In the genomic region with DNA sequence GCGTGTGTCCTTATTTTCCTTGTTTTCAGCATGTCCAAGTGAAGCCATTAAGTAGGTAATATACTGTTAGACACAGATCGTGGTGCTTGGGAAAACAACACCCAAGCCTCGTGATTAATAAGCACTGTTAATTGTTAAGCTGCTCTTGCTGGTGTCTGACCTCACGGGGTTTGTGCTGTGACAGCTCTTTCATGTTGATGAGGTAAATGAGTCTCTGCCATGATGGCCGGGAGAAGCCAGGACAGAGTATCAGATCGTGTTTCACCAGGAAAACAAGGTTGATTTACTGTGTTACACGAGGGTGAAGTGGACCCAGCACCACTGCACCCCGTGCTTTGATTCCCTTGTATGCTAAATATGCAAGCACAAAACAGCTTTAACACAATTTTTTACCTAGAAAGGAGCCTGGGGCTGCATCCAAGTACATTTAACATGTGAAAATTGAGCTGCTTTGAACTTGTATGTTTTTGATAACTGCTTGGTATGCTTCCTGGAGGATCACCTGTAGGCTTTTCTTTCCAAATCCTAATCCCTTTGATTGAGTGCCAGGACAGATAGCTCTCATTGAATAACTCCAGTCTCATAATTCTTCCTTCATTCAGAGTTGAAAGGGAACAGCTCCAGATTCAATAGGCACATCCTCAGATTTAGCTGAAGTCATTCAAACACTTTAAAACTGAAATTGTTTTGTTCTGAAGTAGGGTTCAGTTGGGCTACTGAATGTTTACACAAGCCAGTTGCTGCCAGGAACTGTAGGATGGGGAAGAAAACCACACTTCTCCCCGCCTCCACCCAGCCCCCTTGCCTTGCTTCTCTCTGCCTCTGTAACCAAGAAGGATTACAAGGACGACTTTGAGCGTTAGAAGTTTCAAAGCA, we compare ENCODE assay signal across 1 cellular context.
A peak's percentile ranks its signal among the peaks of the same experiment; 100 is the strongest.
TF ChIP-seq lines count a peak whose summit lies in the region.

No MANE protein-coding gene starts in this region.

TF ChIP-seq in HEK293, 187 proteins besides CTCF, POLR2A, EP300 and RAD21 (continued from another document):
- TF ChIP-seq, protein P1, sequence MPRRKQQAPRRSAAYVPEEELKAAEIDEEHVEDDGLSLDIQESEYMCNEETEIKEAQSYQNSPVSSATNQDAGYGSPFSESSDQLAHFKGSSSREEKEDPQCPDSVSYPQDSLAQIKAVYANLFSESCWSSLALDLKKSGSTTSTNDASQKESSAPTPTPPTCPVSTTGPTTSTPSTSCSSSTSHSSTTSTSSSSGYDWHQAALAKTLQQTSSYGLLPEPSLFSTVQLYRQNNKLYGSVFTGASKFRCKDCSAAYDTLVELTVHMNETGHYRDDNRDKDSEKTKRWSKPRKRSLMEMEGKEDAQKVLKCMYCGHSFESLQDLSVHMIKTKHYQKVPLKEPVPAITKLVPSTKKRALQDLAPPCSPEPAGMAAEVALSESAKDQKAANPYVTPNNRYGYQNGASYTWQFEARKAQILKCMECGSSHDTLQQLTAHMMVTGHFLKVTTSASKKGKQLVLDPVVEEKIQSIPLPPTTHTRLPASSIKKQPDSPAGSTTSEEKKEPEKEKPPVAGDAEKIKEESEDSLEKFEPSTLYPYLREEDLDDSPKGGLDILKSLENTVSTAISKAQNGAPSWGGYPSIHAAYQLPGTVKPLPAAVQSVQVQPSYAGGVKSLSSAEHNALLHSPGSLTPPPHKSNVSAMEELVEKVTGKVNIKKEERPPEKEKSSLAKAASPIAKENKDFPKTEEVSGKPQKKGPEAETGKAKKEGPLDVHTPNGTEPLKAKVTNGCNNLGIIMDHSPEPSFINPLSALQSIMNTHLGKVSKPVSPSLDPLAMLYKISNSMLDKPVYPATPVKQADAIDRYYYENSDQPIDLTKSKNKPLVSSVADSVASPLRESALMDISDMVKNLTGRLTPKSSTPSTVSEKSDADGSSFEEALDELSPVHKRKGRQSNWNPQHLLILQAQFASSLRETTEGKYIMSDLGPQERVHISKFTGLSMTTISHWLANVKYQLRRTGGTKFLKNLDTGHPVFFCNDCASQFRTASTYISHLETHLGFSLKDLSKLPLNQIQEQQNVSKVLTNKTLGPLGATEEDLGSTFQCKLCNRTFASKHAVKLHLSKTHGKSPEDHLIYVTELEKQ (tag by site-specific recombination; IDR thresholded peaks at IDR 0.05; ENCODE audit: borderline replicate concordance), result no peak
- TF ChIP-seq ZSCAN23 (tag by site-specific recombination; IDR thresholded peaks at IDR 0.05), result no peak
- no peak for TF ChIP-seq KLF9 (tag by site-specific recombination; IDR thresholded peaks at IDR 0.05; ENCODE audit: low read depth)
- TF ChIP-seq ZNF155 (tag by site-specific recombination; IDR thresholded peaks at IDR 0.05), result no peak
- TF ChIP-seq ZNF530 (tag by site-specific recombination; IDR thresholded peaks at IDR 0.05; ENCODE audit: low read depth), result no peak
- TF ChIP-seq YY1 (tag by site-specific recombination; IDR thresholded peaks at IDR 0.05), result no peak
- TF ChIP-seq GLIS2 (tag by site-specific recombination; IDR thresholded peaks at IDR 0.05), result no peak
- TF ChIP-seq BCL11A (tag by site-specific recombination; IDR thresholded peaks at IDR 0.05; ENCODE audit: low read depth), result peak; percentile 28; the same call in 1 of the 2 replicates
- TF ChIP-seq, protein P2, sequence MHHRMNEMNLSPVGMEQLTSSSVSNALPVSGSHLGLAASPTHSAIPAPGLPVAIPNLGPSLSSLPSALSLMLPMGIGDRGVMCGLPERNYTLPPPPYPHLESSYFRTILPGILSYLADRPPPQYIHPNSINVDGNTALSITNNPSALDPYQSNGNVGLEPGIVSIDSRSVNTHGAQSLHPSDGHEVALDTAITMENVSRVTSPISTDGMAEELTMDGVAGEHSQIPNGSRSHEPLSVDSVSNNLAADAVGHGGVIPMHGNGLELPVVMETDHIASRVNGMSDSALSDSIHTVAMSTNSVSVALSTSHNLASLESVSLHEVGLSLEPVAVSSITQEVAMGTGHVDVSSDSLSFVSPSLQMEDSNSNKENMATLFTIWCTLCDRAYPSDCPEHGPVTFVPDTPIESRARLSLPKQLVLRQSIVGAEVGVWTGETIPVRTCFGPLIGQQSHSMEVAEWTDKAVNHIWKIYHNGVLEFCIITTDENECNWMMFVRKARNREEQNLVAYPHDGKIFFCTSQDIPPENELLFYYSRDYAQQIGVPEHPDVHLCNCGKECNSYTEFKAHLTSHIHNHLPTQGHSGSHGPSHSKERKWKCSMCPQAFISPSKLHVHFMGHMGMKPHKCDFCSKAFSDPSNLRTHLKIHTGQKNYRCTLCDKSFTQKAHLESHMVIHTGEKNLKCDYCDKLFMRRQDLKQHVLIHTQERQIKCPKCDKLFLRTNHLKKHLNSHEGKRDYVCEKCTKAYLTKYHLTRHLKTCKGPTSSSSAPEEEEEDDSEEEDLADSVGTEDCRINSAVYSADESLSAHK (tag by site-specific recombination; IDR thresholded peaks at IDR 0.05), result peak; percentile 8; the same call in 1 of the 2 replicates
- TF ChIP-seq ZSCAN16 (tag by site-specific recombination; IDR thresholded peaks at IDR 0.05), result no peak
- TF ChIP-seq ZNF621 (tag by site-specific recombination; IDR thresholded peaks at IDR 0.05), result no peak
- no peak for TF ChIP-seq ZNF433 (tag by site-specific recombination; IDR thresholded peaks at IDR 0.05; ENCODE audit: low read depth)
- TF ChIP-seq, protein P3, sequence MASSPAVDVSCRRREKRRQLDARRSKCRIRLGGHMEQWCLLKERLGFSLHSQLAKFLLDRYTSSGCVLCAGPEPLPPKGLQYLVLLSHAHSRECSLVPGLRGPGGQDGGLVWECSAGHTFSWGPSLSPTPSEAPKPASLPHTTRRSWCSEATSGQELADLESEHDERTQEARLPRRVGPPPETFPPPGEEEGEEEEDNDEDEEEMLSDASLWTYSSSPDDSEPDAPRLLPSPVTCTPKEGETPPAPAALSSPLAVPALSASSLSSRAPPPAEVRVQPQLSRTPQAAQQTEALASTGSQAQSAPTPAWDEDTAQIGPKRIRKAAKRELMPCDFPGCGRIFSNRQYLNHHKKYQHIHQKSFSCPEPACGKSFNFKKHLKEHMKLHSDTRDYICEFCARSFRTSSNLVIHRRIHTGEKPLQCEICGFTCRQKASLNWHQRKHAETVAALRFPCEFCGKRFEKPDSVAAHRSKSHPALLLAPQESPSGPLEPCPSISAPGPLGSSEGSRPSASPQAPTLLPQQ (tag by site-specific recombination; IDR thresholded peaks at IDR 0.05), result peak; percentile 86
- TF ChIP-seq ZNF600 (tag by site-specific recombination; IDR thresholded peaks at IDR 0.05), result peak; percentile 63
- TF ChIP-seq, protein P4, sequence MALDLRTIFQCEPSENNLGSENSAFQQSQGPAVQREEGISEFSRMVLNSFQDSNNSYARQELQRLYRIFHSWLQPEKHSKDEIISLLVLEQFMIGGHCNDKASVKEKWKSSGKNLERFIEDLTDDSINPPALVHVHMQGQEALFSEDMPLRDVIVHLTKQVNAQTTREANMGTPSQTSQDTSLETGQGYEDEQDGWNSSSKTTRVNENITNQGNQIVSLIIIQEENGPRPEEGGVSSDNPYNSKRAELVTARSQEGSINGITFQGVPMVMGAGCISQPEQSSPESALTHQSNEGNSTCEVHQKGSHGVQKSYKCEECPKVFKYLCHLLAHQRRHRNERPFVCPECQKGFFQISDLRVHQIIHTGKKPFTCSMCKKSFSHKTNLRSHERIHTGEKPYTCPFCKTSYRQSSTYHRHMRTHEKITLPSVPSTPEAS (tag by site-specific recombination; IDR thresholded peaks at IDR 0.05), result no peak
- TF ChIP-seq ZFP3 (tag by site-specific recombination; IDR thresholded peaks at IDR 0.05; ENCODE audit: low read depth), result no peak
- TF ChIP-seq ZNF548 (tag by site-specific recombination; IDR thresholded peaks at IDR 0.05), result no peak
- TF ChIP-seq ZNF776 (tag by site-specific recombination; IDR thresholded peaks at IDR 0.05; ENCODE audit: borderline replicate concordance), result no peak
- no peak for TF ChIP-seq ZNF521 (tag by site-specific recombination; IDR thresholded peaks at IDR 0.05)
- TF ChIP-seq KLF7 (tag by site-specific recombination; IDR thresholded peaks at IDR 0.05; ENCODE audit: borderline replicate concordance), result no peak
- TF ChIP-seq, protein P5, sequence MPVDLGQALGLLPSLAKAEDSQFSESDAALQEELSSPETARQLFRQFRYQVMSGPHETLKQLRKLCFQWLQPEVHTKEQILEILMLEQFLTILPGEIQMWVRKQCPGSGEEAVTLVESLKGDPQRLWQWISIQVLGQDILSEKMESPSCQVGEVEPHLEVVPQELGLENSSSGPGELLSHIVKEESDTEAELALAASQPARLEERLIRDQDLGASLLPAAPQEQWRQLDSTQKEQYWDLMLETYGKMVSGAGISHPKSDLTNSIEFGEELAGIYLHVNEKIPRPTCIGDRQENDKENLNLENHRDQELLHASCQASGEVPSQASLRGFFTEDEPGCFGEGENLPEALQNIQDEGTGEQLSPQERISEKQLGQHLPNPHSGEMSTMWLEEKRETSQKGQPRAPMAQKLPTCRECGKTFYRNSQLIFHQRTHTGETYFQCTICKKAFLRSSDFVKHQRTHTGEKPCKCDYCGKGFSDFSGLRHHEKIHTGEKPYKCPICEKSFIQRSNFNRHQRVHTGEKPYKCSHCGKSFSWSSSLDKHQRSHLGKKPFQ (tag by site-specific recombination; IDR thresholded peaks at IDR 0.05), result no peak
- no peak for TF ChIP-seq SP2 (tag by site-specific recombination; IDR thresholded peaks at IDR 0.05)
- no peak for TF ChIP-seq ZNF324 (tag by site-specific recombination; IDR thresholded peaks at IDR 0.05)
- TF ChIP-seq ZNF10 (tag by site-specific recombination; IDR thresholded peaks at IDR 0.05), result no peak
